9 cellular contexts compared by ENCODE assay signal in genomic region chr18:23884712-23885375, GRCh38.
DNase-seq lines count a peak whose midpoint lies in the region; ATAC-seq, FAIRE-seq and TF ChIP-seq lines count a peak whose summit lies in the region.
"Had no signal": no experiment of that assay in that cellular context is flagged by ENCODE, and none has a peak within 500 bp of the region (broad histone marks: within the 10 kb centered on the region; RNA-seq: fewer than 3 reads in every experiment).

No MANE protein-coding gene starts in this region.

- TF ChIP-seq POLR2A in stomach (IDR thresholded peaks at IDR 0.05), result no peak

- peaks cover 29% of the 10 kb centered on the region for H3K79me2 ChIP-seq in keratinocyte (ENCODE audit: control insufficient read depth, insufficient read depth, low read length)

- H3K4me3 ChIP-seq in keratinocyte (ENCODE audit: control insufficient read depth in 2 of 3, extremely low read depth in 1 of 3, insufficient read depth in 2 of 3, low read depth in 1 of 3, low read length in 3 of 3) (no peak overlapping the region), stomach (no peak overlapping the region)

- H3K9me3 ChIP-seq in keratinocyte (ENCODE audit: control insufficient read depth, low read depth, low read length), result no peaks in the 10 kb centered on the region
- no peaks in the 10 kb centered on the region for H3K9me3 ChIP-seq in stomach

- 33 to 52% (median 37%) methylated on average over 13 of the region's 13 CpGs for WGBS in stomach, 5 donors

- no peak for ATAC-seq in GM18498 (IDR thresholded peaks at IDR 0.05; ENCODE audit: unreplicated experiment)
- ATAC-seq in GM18868 (IDR thresholded peaks at IDR 0.05; ENCODE audit: unreplicated experiment), result no peak

- H3K4me2 ChIP-seq in keratinocyte (ENCODE audit: control insufficient read depth, extremely low read depth, insufficient read depth, low read depth, low read length), result peak overlapping the region; percentile 72

- DNase-seq in NCI-H1105 treated with DMSO at 0.1 percent for 48 hours (lab: John Stamatoyannopoulos, UW) (peak; percentile 58), SW480 (ENCODE audit: low spot score) (peak; percentile 67), keratinocyte (ENCODE audit: low read depth, low spot score) (peak; percentile 50), stomach (peak; percentile 72), foreskin melanocyte (no peak), AML-193 (lab: John Stamatoyannopoulos, UW) (no peak)
- DNase-seq: activated CD4-positive, alpha-beta T cell treated with anti-CD3 and anti-CD28 coated beads for 4 hours had no signal

- dilution Hi-C loops in keratinocyte (cut with MboI; ENCODE audit: extremely low pct_ligation_motif_present, low sequenced_read_pairs), result no loop called here

- TF ChIP-seq EP300 in stomach (IDR thresholded peaks at IDR 0.05), result no peak

- H3K9me1 ChIP-seq in keratinocyte (ENCODE audit: control insufficient read depth, extremely low read depth, insufficient read depth, low read length), result no peaks in the 10 kb centered on the region

- intact Hi-C loops in stomach (cut with DNase I; ENCODE audit: low total_unique reads), result no loop called here

- H3K27ac ChIP-seq in keratinocyte (ENCODE audit: control insufficient read depth, insufficient read depth, low read length), result peak overlapping the region; percentile 76
- peak overlapping the region; percentile 65 to 88 (median 79) for H3K27ac ChIP-seq in stomach

- peaks cover 21 to 60% of the 10 kb centered on the region in 2 experiments for H3K36me3 ChIP-seq in keratinocyte (ENCODE audit: control insufficient read depth in 2 of 2, extremely low read depth in 1 of 2, insufficient read depth in 2 of 2, low read length in 2 of 2)
- no peaks in the 10 kb centered on the region for H3K36me3 ChIP-seq in stomach

- H4K20me1 ChIP-seq in keratinocyte (ENCODE audit: control insufficient read depth, extremely low read depth, insufficient read depth, low read length), result peaks cover 15% of the 10 kb centered on the region

- peaks cover 46% of the 10 kb centered on the region for H3K4me1 ChIP-seq in keratinocyte (ENCODE audit: control insufficient read depth, extremely low read depth, insufficient read depth, low read length)
- H3K4me1 ChIP-seq in stomach, result peaks cover 5 to 43% (median 17%) of the 10 kb centered on the region in 4 donors

- no peak overlapping the region for H2AFZ ChIP-seq in keratinocyte (ENCODE audit: control insufficient read depth, low read length)

- H3K27me3 ChIP-seq in keratinocyte (ENCODE audit: control insufficient read depth, extremely low read depth, insufficient read depth, low read length) (no peaks in the 10 kb centered on the region), stomach (no peaks in the 10 kb centered on the region)

- no peak for FAIRE-seq in keratinocyte (lab: Jason Lieb, UNC)

- TF ChIP-seq CTCF in keratinocyte (optimal IDR thresholded peaks at IDR 0.05 in 1 of 3, IDR thresholded peaks at IDR 0.05 in 1 of 3, conservative IDR thresholded peaks at IDR 0.05 in 1 of 3; ENCODE audit: extremely low read depth in 1 of 3, insufficient read depth in 2 of 3, low read length in 3 of 3) (no peak), stomach (IDR thresholded peaks at IDR 0.05) (no peak)

- H3K9ac ChIP-seq in keratinocyte (ENCODE audit: control insufficient read depth, extremely low read depth, insufficient read depth, low read length), result peak overlapping the region; percentile 13

Comparison
In these comparisons a context has a peak if more than half of its experiments do, and no peak if none do; other contexts are left out.
1. DNase-seq: peak in NCI-H1105 treated with DMSO at 0.1 percent for 48 hours (single experiment), SW480 (single experiment), keratinocyte (single experiment) and stomach (single experiment); none in foreskin melanocyte (single experiment) and AML-193 (0 of 2).